In genomic region chr3:176906046-176906905, GRCh38 we compare ENCODE assay signal across 8 cellular contexts.
DNase-seq lines count a peak whose midpoint lies in the region; ATAC-seq, FAIRE-seq and TF ChIP-seq lines count a peak whose summit lies in the region.

No MANE protein-coding gene starts in this region.

- TF ChIP-seq POLR2A in ovary (IDR thresholded peaks at IDR 0.05): no peak
- no peak for TF ChIP-seq POLR2A in GM12891 (IDR thresholded peaks at IDR 0.05; ENCODE audit: low read depth, low read length)

- no peak for FAIRE-seq in GM12891 (lab: Jason Lieb, UNC)

- peaks cover 15% of the 10 kb centered on the region for H3K9me2 ChIP-seq in GM23338 (ENCODE audit: insufficient read depth)

- H3K4me3 ChIP-seq in GM23338: no peak overlapping the region
- no peak overlapping the region for H3K4me3 ChIP-seq in endodermal cell (ENCODE audit: low read length)
- H3K4me3 ChIP-seq in ovary: no peak overlapping the region
- no peak overlapping the region for H3K4me3 ChIP-seq in CD8-positive, alpha-beta T cell (ENCODE audit: low read depth, low read length)

- H3K27ac Mint-ChIP-seq in GM23338 (no peak overlapping the region), endodermal cell (no peak overlapping the region)
- no peak overlapping the region for H3K27ac Mint-ChIP-seq in CD8-positive, alpha-beta T cell

- H3K4me3 Mint-ChIP-seq in GM23338 (no peak overlapping the region), endodermal cell (no peak overlapping the region)
- H3K4me3 Mint-ChIP-seq in CD8-positive, alpha-beta T cell: no peak overlapping the region

- H3K4me1 Mint-ChIP-seq in GM23338 (peaks cover 12% of the 10 kb centered on the region), endodermal cell (peaks cover 8% of the 10 kb centered on the region)
- no peaks in the 10 kb centered on the region for H3K4me1 Mint-ChIP-seq in CD8-positive, alpha-beta T cell (ENCODE audit: low read depth)

- H3K9me3 Mint-ChIP-seq in GM23338: 0 out of 3 replicates have a peak, but pooled peaks cover 2% of the 10 kb centered on the region
- H3K9me3 Mint-ChIP-seq in endodermal cell: peaks cover 7% of the 10 kb centered on the region
- no peaks in the 10 kb centered on the region for H3K9me3 Mint-ChIP-seq in CD8-positive, alpha-beta T cell

- intact Hi-C loops in ovary (cut with DNase I): no loop called here
- intact Hi-C loops in CD8-positive, alpha-beta T cell (cut with DNase I, micrococcal nuclease): no loop called here

- no peaks in the 10 kb centered on the region for H3K36me3 ChIP-seq in GM23338 (ENCODE audit: insufficient read depth)
- H3K36me3 ChIP-seq in endodermal cell (ENCODE audit: control insufficient read depth, insufficient read depth, low read length): no peaks in the 10 kb centered on the region
- H3K36me3 ChIP-seq in ovary: no peaks in the 10 kb centered on the region
- no peaks in the 10 kb centered on the region for H3K36me3 ChIP-seq in CD8-positive, alpha-beta T cell (ENCODE audit: insufficient read depth, low read length)

- CTCF ChIA-PET in CD8-positive, alpha-beta T cell (lab: Charles Lee): interaction anchor here (1.6 kb wide), 1 partner anchor 33 kb away, joined by 5 read pairs; no protein-coding TSS in a partner anchor

- H3K36me3 Mint-ChIP-seq in GM23338 (ENCODE audit: low read depth) (no peaks in the 10 kb centered on the region; the same call in 2 of the 3 replicates), endodermal cell (ENCODE audit: low read depth) (no peaks in the 10 kb centered on the region)
- no peaks in the 10 kb centered on the region for H3K36me3 Mint-ChIP-seq in CD8-positive, alpha-beta T cell

- POLR2A ChIA-PET in CD8-positive, alpha-beta T cell (lab: Charles Lee): no interaction called here

- TF ChIP-seq CTCF in GM23338 (conservative IDR thresholded peaks at IDR 0.05; ENCODE audit: low read depth in 2 of 2): no peak
- no peak for TF ChIP-seq CTCF in endodermal cell (conservative IDR thresholded peaks at IDR 0.05)
- TF ChIP-seq CTCF in ovary (IDR thresholded peaks at IDR 0.05): no peak
- TF ChIP-seq CTCF in CD8-positive, alpha-beta T cell (IDR thresholded peaks at IDR 0.05): no peak

- DNase-seq in GM23338 (ENCODE audit: low spot score) (peak; percentile 24), NCI-H2227 (lab: John Stamatoyannopoulos, UW; ENCODE audit: unreplicated experiment) (peak; percentile 51), endodermal cell (no peak), ovary (peak in 3 of 5 donors; percentile 14 to 43 (median 25)), GM12891 (ENCODE audit: insufficient read length, low spot score) (no peak)
- DNase-seq in CD8-positive, alpha-beta T cell: no peak

- no peak overlapping the region for H3K9ac ChIP-seq in endodermal cell (ENCODE audit: extremely low read depth, low read length, poor library complexity, severe bottlenecking)

- whole genome bisulfite sequencing in endodermal cell (ENCODE audit: insufficient coverage in 1 of 2, insufficient read length in 1 of 2), 2 experiments: 80 to 98% methylated on average over 4 to 5 of the region's 5 CpGs
- 20 to 26% (median 25%) methylated on average over 5 of the region's 5 CpGs for WGBS in ovary, 3 donors

- no peak for TF ChIP-seq EP300 in ovary (IDR thresholded peaks at IDR 0.05)

- ATAC-seq in GM23338: no peak; the same call in 2 of the 3 replicates
- no peak for ATAC-seq in HG03520 (IDR thresholded peaks at IDR 0.05; ENCODE audit: unreplicated experiment)
- no peak for ATAC-seq in CD8-positive, alpha-beta T cell
- ATAC-seq in GM21528 (IDR thresholded peaks at IDR 0.05; ENCODE audit: low FRiP score, unreplicated experiment): no peak

- H3K79me2 ChIP-seq in GM23338 (replicated peaks; ENCODE audit: insufficient read depth): no peaks in the 10 kb centered on the region

- H3K9me3 ChIP-seq in endodermal cell (ENCODE audit: control insufficient read depth, low read length) (peaks cover 13% of the 10 kb centered on the region), ovary (no peaks in the 10 kb centered on the region)
- H3K9me3 ChIP-seq in CD8-positive, alpha-beta T cell (ENCODE audit: low read length): no peaks in the 10 kb centered on the region

- no peak overlapping the region for H3K4me2 ChIP-seq in GM23338

- no peaks in the 10 kb centered on the region for H4K20me1 ChIP-seq in GM23338 (replicated peaks; ENCODE audit: insufficient read depth)

- H3K4me1 ChIP-seq in GM23338 (ENCODE audit: insufficient read depth) (no peaks in the 10 kb centered on the region), endodermal cell (ENCODE audit: control insufficient read depth, insufficient read depth, low read length) (no peaks in the 10 kb centered on the region), ovary (ENCODE audit: insufficient read depth) (peaks cover 3% of the 10 kb centered on the region)
- H3K4me1 ChIP-seq in CD8-positive, alpha-beta T cell (ENCODE audit: insufficient read depth, low read length): no peaks in the 10 kb centered on the region

- H2AFZ ChIP-seq in GM23338: 0 out of 2 replicates have a peak overlapping the region, but pooled peaks have one; percentile 31

- H3F3A ChIP-seq in GM23338 (replicated peaks; ENCODE audit: low read depth): no peaks in the 10 kb centered on the region

- H3K27me3 Mint-ChIP-seq in GM23338 (ENCODE audit: insufficient read depth, low read depth, poor library complexity) (peaks cover 3% of the 10 kb centered on the region), endodermal cell (ENCODE audit: insufficient read depth) (no peaks in the 10 kb centered on the region)
- H3K27me3 Mint-ChIP-seq in CD8-positive, alpha-beta T cell (ENCODE audit: low read depth): peaks cover 6% of the 10 kb centered on the region

- no peaks in the 10 kb centered on the region for H3K27me3 ChIP-seq in GM23338 (ENCODE audit: insufficient read depth)
- no peaks in the 10 kb centered on the region for H3K27me3 ChIP-seq in endodermal cell (ENCODE audit: control insufficient read depth, insufficient read depth, low read length, poor library complexity, severe bottlenecking)
- no peaks in the 10 kb centered on the region for H3K27me3 ChIP-seq in ovary
- H3K27me3 ChIP-seq in CD8-positive, alpha-beta T cell (ENCODE audit: insufficient read depth, low read length): no peaks in the 10 kb centered on the region

- H3K27ac ChIP-seq in GM23338 (ENCODE audit: low read depth) (no peak overlapping the region), endodermal cell (ENCODE audit: low read depth, low read length) (peak overlapping the region; percentile 68), ovary (peak overlapping the region in 1 of 2 donors; percentile 50)
- H3K27ac ChIP-seq in CD8-positive, alpha-beta T cell (ENCODE audit: low read depth, low read length): no peak overlapping the region

TF ChIP-seq in GM23338, 12 proteins besides CTCF, POLR2A, EP300 and RAD21:
- no peak for TF ChIP-seq EZH2phosphoT487 (IDR thresholded peaks at IDR 0.05; ENCODE audit: unreplicated experiment)
- TF ChIP-seq ZNF331 (CRISPR knock-in tag; IDR thresholded peaks at IDR 0.05; ENCODE audit: low read depth): no peak
- TF ChIP-seq NANOG (IDR thresholded peaks at IDR 0.05; ENCODE audit: borderline replicate concordance): no peak
- TF ChIP-seq JUNB (IDR thresholded peaks at IDR 0.05; ENCODE audit: unreplicated experiment): no peak
- TF ChIP-seq EZH2 (IDR thresholded peaks at IDR 0.05; ENCODE audit: low read depth, unreplicated experiment): no peak
- no peak for TF ChIP-seq ZNF114 (CRISPR knock-in tag; IDR thresholded peaks at IDR 0.05)
TF ChIP-seq in GM23338: peak in this region for 0.

TF ChIP-seq in GM12891, 5 proteins besides CTCF, POLR2A, EP300 and RAD21:
- TF ChIP-seq SPI1 (IDR thresholded peaks at IDR 0.05; ENCODE audit: low read depth, low read length) (no peak), POLR2AphosphoS5 (IDR thresholded peaks at IDR 0.05; ENCODE audit: low read depth, low read length) (no peak), POU2F2 (IDR thresholded peaks at IDR 0.05; ENCODE audit: low read depth, low read length) (no peak), PAX5 (IDR thresholded peaks at IDR 0.05; ENCODE audit: insufficient read depth, low read length, severe bottlenecking) (no peak), TAF1 (IDR thresholded peaks at IDR 0.05; ENCODE audit: low read depth, low read length) (no peak)

Comparison
In these comparisons a context has a peak if more than half of its experiments do, and no peak if none do; other contexts are left out.
1. DNase-seq: peak in GM23338 (single experiment), NCI-H2227 (single experiment) and ovary (3 of 5); none in endodermal cell (single experiment), CD8-positive, alpha-beta T cell (0 of 7) and GM12891 (single experiment).